ENCODE assay signal across 1 cellular context in the genomic region with DNA sequence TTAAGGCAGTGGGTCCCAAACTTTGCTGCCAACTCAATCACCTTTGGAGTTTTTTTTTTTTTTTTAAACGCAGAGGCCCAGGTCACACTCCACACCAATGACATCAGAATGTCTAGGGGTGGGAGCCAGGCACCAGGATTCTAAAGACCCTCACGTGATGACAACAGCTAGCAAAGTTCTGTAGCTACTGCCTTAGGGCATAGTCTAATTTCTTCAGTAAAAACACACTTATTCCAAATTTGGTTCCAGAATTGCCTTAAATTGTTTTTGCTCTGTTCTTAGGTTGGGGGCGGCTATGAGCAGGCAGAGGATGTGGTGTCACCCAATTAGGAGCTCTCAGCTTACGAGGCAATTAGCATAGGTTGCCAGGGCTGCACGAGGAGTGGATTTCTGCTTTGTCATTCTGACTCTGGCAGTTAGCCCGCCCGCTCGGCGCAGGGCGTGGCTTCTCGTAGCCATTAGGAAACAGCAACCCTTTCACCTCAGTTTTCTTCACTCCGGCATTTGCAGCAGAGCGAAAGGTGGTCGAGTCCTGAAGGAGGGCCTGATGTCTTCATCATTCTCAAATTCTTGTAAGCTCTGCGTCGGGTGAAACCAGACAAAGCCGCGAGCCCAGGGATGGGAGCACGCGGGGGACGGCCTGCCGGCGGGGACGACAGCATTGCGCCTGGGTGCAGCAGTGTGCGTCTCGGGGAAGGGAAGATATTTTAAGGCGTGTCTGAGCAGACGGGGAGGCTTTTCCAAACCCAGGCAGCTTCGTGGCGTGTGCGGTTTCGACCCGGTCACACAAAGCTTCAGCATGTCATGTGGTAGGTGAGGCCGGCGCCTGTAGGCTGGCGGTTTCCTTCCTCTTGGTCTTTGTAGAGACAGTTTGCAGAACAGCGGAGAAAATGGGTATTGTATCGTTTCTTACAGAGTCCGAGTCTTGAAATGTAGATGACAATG.
TF ChIP-seq lines count a peak whose summit lies in the region.

No MANE protein-coding gene starts in this region.

TF ChIP-seq in HepG2, 621 proteins besides CTCF, POLR2A, EP300 and RAD21 (continued from another document and continues in another):
- TF ChIP-seq, protein P1, sequence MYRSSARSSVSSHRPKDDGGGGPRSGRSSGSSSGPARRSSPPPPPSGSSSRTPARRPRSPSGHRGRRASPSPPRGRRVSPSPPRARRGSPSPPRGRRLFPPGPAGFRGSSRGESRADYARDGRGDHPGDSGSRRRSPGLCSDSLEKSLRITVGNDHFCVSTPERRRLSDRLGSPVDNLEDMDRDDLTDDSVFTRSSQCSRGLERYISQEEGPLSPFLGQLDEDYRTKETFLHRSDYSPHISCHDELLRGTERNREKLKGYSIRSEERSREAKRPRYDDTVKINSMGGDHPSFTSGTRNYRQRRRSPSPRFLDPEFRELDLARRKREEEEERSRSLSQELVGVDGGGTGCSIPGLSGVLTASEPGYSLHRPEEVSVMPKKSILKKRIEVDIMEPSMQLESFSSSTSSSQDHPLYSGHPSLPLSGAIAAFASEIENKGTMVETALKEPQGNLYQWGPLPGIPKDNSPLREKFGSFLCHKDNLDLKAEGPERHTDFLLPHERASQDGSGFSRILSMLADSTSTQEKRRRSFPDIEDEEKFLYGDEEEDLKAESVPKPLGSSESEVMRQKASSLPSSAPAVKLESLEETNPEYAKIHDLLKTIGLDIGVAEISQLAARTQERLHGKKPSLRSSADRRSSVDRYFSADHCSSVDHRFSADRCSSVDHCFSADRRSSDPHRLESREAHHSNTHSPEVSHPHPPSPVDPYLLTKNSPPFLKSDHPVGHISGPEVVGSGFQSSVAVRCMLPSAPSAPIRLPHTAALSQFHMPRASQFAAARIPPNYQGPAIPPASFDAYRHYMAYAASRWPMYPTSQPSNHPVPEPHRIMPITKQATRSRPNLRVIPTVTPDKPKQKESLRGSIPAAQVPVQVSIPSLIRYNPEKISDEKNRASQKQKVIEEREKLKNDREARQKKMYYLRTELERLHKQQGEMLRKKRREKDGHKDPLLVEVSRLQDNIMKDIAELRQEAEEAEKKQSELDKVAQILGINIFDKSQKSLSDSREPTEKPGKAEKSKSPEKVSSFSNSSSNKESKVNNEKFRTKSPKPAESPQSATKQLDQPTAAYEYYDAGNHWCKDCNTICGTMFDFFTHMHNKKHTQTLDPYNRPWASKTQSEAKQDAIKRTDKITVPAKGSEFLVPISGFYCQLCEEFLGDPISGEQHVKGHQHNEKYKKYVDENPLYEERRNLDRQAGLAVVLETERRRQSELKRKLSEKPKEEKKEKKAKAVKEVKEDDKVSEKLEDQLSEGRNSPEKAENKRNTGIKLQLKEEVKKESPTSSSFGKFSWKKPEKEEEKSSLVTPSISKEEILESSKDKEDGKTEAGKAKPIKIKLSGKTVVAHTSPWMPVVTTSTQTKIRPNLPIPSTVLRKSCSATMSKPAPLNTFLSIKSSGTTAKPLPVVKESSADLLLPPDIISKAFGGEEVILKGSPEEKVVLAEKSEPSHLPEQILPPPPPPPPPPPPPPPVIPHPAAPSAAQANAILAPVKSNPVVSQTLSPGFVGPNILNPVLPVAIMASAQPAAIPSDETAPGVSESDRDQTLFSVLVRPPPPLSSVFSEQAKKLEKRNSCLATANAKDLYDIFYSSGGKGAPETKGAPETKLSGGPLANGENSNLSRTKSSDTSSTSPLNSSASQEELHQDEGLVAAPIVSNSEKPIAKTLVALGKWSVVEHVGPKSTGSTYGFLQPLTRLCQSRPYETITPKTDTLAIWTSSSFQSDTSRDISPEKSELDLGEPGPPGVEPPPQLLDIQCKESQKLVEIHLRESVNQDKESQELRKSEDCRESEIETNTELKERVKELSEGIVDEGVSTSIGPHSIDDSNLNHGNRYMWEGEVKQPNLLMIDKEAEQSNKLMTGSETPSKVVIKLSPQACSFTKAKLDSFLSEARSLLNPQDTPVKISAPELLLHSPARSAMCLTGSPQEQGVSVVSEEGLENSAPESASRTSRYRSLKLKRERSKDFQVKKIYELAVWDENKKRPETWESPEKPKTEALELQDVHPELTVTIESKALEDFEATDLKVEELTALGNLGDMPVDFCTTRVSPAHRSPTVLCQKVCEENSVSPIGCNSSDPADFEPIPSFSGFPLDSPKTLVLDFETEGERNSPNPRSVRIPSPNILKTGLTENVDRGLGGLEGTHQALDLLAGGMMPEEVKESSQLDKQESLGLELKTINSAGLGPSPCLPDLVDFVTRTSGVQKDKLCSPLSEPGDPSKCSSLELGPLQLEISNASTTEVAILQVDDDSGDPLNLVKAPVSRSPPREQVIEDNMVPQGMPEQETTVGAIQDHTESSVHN (CRISPR knock-in tag; IDR thresholded peaks at IDR 0.05) = peak; percentile 33; the same call in 1 of the 2 replicates
- peak; percentile 50; the same call in 1 of the 2 replicates for TF ChIP-seq ZFP36L2 (CRISPR knock-in tag; IDR thresholded peaks at IDR 0.05)
- peak; percentile 61 for TF ChIP-seq YEATS2 (CRISPR knock-in tag; IDR thresholded peaks at IDR 0.05; ENCODE audit: borderline replicate concordance)
- peak; percentile 16; the same call in 1 of the 2 replicates for TF ChIP-seq ZNF331 (CRISPR knock-in tag; IDR thresholded peaks at IDR 0.05)
- 0 out of 2 replicates have a peak, but pooled peaks have one; percentile 73 for TF ChIP-seq ZNF572 (CRISPR knock-in tag; IDR thresholded peaks at IDR 0.05)
- TF ChIP-seq, protein P2, sequence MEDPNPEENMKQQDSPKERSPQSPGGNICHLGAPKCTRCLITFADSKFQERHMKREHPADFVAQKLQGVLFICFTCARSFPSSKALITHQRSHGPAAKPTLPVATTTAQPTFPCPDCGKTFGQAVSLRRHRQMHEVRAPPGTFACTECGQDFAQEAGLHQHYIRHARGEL (CRISPR knock-in tag; IDR thresholded peaks at IDR 0.05) = no peak
- no peak for TF ChIP-seq SYNCRIP (IDR thresholded peaks at IDR 0.05; ENCODE audit: insufficient read depth, low read depth, low read length)
- TF ChIP-seq NFIB (CRISPR knock-in tag; IDR thresholded peaks at IDR 0.05; ENCODE audit: borderline replicate concordance) = no peak
- TF ChIP-seq ZNF780A (CRISPR knock-in tag; IDR thresholded peaks at IDR 0.05) = no peak
- TF ChIP-seq SNAI1 (CRISPR knock-in tag; IDR thresholded peaks at IDR 0.05; ENCODE audit: borderline replicate concordance) = peak; percentile 88; the same call in 1 of the 2 replicates
- peak; percentile 65; the same call in 1 of the 2 replicates for TF ChIP-seq DR1 (CRISPR knock-in tag; IDR thresholded peaks at IDR 0.05)
- no peak for TF ChIP-seq ZNF430 (CRISPR knock-in tag; IDR thresholded peaks at IDR 0.05)
- TF ChIP-seq HHEX (CRISPR knock-in tag; IDR thresholded peaks at IDR 0.05) = no peak
- TF ChIP-seq PTBP1 (IDR thresholded peaks at IDR 0.05; ENCODE audit: low read depth, low read length, poor library complexity, severe bottlenecking) = peak; percentile 78
- TF ChIP-seq, protein P3, sequence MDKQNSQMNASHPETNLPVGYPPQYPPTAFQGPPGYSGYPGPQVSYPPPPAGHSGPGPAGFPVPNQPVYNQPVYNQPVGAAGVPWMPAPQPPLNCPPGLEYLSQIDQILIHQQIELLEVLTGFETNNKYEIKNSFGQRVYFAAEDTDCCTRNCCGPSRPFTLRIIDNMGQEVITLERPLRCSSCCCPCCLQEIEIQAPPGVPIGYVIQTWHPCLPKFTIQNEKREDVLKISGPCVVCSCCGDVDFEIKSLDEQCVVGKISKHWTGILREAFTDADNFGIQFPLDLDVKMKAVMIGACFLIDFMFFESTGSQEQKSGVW (CRISPR knock-in tag; IDR thresholded peaks at IDR 0.05; ENCODE audit: borderline replicate concordance) = no peak
- peak; percentile 84; the same call in 1 of the 2 replicates for TF ChIP-seq ZNF335 (CRISPR knock-in tag; IDR thresholded peaks at IDR 0.05)
- peak; percentile 53; the same call in 1 of the 2 replicates for TF ChIP-seq CEBPB (IDR thresholded peaks at IDR 0.05; ENCODE audit: borderline replicate concordance, low read depth, low read length)
- peak; percentile 29; the same call in 1 of the 2 replicates for TF ChIP-seq ZNF629 (CRISPR knock-in tag; conservative IDR thresholded peaks at IDR 0.05)
- peak; percentile 75 for TF ChIP-seq RBM39 (IDR thresholded peaks at IDR 0.05; ENCODE audit: low read depth, low read length, poor library complexity, severe bottlenecking)
- no peak for TF ChIP-seq ZFP37 (CRISPR knock-in tag; IDR thresholded peaks at IDR 0.05; ENCODE audit: borderline replicate concordance)
- TF ChIP-seq ZNF607 (CRISPR knock-in tag; IDR thresholded peaks at IDR 0.05; ENCODE audit: borderline replicate concordance) = peak; percentile 64; the same call in 1 of the 2 replicates
- no peak for TF ChIP-seq ZEB1 (IDR thresholded peaks at IDR 0.05; ENCODE audit: insufficient replicate concordance, low read depth)
- no peak for TF ChIP-seq SOX6 (IDR thresholded peaks at IDR 0.05)
- peak; percentile 69 for TF ChIP-seq SOX6 (CRISPR knock-in tag; IDR thresholded peaks at IDR 0.05)
- TF ChIP-seq ZC3H4 (CRISPR knock-in tag; IDR thresholded peaks at IDR 0.05; ENCODE audit: borderline replicate concordance) = peak; percentile 77; the same call in 1 of the 2 replicates
- TF ChIP-seq, protein P4, sequence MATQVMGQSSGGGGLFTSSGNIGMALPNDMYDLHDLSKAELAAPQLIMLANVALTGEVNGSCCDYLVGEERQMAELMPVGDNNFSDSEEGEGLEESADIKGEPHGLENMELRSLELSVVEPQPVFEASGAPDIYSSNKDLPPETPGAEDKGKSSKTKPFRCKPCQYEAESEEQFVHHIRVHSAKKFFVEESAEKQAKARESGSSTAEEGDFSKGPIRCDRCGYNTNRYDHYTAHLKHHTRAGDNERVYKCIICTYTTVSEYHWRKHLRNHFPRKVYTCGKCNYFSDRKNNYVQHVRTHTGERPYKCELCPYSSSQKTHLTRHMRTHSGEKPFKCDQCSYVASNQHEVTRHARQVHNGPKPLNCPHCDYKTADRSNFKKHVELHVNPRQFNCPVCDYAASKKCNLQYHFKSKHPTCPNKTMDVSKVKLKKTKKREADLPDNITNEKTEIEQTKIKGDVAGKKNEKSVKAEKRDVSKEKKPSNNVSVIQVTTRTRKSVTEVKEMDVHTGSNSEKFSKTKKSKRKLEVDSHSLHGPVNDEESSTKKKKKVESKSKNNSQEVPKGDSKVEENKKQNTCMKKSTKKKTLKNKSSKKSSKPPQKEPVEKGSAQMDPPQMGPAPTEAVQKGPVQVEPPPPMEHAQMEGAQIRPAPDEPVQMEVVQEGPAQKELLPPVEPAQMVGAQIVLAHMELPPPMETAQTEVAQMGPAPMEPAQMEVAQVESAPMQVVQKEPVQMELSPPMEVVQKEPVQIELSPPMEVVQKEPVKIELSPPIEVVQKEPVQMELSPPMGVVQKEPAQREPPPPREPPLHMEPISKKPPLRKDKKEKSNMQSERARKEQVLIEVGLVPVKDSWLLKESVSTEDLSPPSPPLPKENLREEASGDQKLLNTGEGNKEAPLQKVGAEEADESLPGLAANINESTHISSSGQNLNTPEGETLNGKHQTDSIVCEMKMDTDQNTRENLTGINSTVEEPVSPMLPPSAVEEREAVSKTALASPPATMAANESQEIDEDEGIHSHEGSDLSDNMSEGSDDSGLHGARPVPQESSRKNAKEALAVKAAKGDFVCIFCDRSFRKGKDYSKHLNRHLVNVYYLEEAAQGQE (IDR thresholded peaks at IDR 0.05; ENCODE audit: borderline replicate concordance in 1 of 2, low read depth in 1 of 2, low read length in 2 of 2) = peak in 1 of 2 experiments; percentile 38; a peak in 1 of 4 replicates
- TF ChIP-seq ZKSCAN5 (CRISPR knock-in tag; IDR thresholded peaks at IDR 0.05) = no peak
- no peak for TF ChIP-seq ZNF256 (CRISPR knock-in tag; conservative IDR thresholded peaks at IDR 0.05)
- no peak for TF ChIP-seq ZNF766 (CRISPR knock-in tag; IDR thresholded peaks at IDR 0.05; ENCODE audit: borderline replicate concordance)
- peak; percentile 68; the same call in 1 of the 2 replicates for TF ChIP-seq ZNF274 (CRISPR knock-in tag; IDR thresholded peaks at IDR 0.05)
- TF ChIP-seq, protein P5, sequence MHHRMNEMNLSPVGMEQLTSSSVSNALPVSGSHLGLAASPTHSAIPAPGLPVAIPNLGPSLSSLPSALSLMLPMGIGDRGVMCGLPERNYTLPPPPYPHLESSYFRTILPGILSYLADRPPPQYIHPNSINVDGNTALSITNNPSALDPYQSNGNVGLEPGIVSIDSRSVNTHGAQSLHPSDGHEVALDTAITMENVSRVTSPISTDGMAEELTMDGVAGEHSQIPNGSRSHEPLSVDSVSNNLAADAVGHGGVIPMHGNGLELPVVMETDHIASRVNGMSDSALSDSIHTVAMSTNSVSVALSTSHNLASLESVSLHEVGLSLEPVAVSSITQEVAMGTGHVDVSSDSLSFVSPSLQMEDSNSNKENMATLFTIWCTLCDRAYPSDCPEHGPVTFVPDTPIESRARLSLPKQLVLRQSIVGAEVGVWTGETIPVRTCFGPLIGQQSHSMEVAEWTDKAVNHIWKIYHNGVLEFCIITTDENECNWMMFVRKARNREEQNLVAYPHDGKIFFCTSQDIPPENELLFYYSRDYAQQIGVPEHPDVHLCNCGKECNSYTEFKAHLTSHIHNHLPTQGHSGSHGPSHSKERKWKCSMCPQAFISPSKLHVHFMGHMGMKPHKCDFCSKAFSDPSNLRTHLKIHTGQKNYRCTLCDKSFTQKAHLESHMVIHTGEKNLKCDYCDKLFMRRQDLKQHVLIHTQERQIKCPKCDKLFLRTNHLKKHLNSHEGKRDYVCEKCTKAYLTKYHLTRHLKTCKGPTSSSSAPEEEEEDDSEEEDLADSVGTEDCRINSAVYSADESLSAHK (CRISPR knock-in tag; IDR thresholded peaks at IDR 0.05; ENCODE audit: borderline replicate concordance) = 0 out of 2 replicates have a peak, but pooled peaks have one; percentile 67
- TF ChIP-seq ZNF781 (CRISPR knock-in tag; IDR thresholded peaks at IDR 0.05; ENCODE audit: borderline replicate concordance, not compliant biosample characterization) = peak; percentile 28
- no peak for TF ChIP-seq ZNF180 (CRISPR knock-in tag; IDR thresholded peaks at IDR 0.05; ENCODE audit: borderline replicate concordance, low read depth)
- TF ChIP-seq STAG1 (CRISPR knock-in tag; IDR thresholded peaks at IDR 0.05) = no peak
- no peak for TF ChIP-seq ZSCAN21 (CRISPR knock-in tag; IDR thresholded peaks at IDR 0.05; ENCODE audit: borderline replicate concordance)
- no peak; the same call in 1 of the 2 replicates for TF ChIP-seq ZSCAN22 (CRISPR knock-in tag; IDR thresholded peaks at IDR 0.05)
- TF ChIP-seq ZFY (CRISPR knock-in tag; IDR thresholded peaks at IDR 0.05) = peak; percentile 69; the same call in 1 of the 2 replicates
- no peak; the same call in 1 of the 2 replicates for TF ChIP-seq NFATC3 (CRISPR knock-in tag; IDR thresholded peaks at IDR 0.05)
- TF ChIP-seq ZNF317 (CRISPR knock-in tag; IDR thresholded peaks at IDR 0.05) = 0 out of 2 replicates have a peak, but pooled peaks have one; percentile 17
- TF ChIP-seq ZNF598 (CRISPR knock-in tag; IDR thresholded peaks at IDR 0.05; ENCODE audit: borderline replicate concordance) = peak; percentile 63; the same call in 1 of the 2 replicates
- TF ChIP-seq, protein P6, sequence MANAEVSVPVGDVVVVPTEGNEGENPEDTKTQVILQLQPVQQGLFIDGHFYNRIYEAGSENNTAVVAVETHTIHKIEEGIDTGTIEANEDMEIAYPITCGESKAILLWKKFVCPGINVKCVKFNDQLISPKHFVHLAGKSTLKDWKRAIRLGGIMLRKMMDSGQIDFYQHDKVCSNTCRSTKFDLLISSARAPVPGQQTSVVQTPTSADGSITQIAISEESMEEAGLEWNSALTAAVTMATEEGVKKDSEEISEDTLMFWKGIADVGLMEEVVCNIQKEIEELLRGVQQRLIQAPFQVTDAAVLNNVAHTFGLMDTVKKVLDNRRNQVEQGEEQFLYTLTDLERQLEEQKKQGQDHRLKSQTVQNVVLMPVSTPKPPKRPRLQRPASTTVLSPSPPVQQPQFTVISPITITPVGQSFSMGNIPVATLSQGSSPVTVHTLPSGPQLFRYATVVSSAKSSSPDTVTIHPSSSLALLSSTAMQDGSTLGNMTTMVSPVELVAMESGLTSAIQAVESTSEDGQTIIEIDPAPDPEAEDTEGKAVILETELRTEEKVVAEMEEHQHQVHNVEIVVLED (CRISPR knock-in tag; IDR thresholded peaks at IDR 0.05; ENCODE audit: borderline replicate concordance) = no peak; the same call in 1 of the 2 replicates
- peak; percentile 96 for TF ChIP-seq POLR2AphosphoS5 (IDR thresholded peaks at IDR 0.05; ENCODE audit: low read depth, low read length)
- TF ChIP-seq RFX5 (IDR thresholded peaks at IDR 0.05; ENCODE audit: low read depth, low read length) = no peak; the same call in 1 of the 2 replicates
